Comparison of ENCODE assay signal across 8 cellular contexts in genomic region chr7:72827839-72828591, GRCh38. TPM values are rescaled to one million over a fixed set of nuclear protein-coding genes. Genes with fewer than 3 reads are reported as not detected.
A peak's percentile ranks its signal among the peaks of the same experiment; 100 is the strongest.
DNase-seq lines count a peak whose midpoint lies in the region; ATAC-seq and TF ChIP-seq lines count a peak whose summit lies in the region.
"Not testable (repeated sequence)": the region's sequence is repeated elsewhere in the genome, so short reads cannot be mapped to it uniquely, and the experiment has no call there.

Gene TYW1B (minus strand): TSS chr7:72828200. CDS start chr7:72828075, 125 bp downstream.

- TF ChIP-seq POLR2A in GM10847 (IDR thresholded peaks at IDR 0.05; ENCODE audit: extremely low read depth, insufficient read length): peak; percentile 90

- H3K27ac Mint-ChIP-seq in activated naive CD8-positive, alpha-beta T cell treated with anti-CD3 and anti-CD28 coated beads for 36 hours: peak within 1 kb of the TSS; percentile 94

- H3K36me3 Mint-ChIP-seq in activated naive CD8-positive, alpha-beta T cell treated with anti-CD3 and anti-CD28 coated beads for 36 hours: peaks cover 17% of the 10 kb centered on the region

- ATAC-seq in HG02642 (IDR thresholded peaks at IDR 0.05; ENCODE audit: poor library complexity, unreplicated experiment): peak; percentile 93

- not testable (repeated sequence) for H3K27me3 Mint-ChIP-seq in activated naive CD8-positive, alpha-beta T cell treated with anti-CD3 and anti-CD28 coated beads for 36 hours

- peak within 1 kb of the TSS; percentile 94 for H3K4me3 Mint-ChIP-seq in activated naive CD8-positive, alpha-beta T cell treated with anti-CD3 and anti-CD28 coated beads for 36 hours

- H3K4me1 Mint-ChIP-seq in activated naive CD8-positive, alpha-beta T cell treated with anti-CD3 and anti-CD28 coated beads for 36 hours: peaks cover 34% of the 10 kb centered on the region

- peak within 1 kb of the TSS; percentile 65 for H3K27ac ChIP-seq in temporal lobe (ENCODE audit: low read depth, low read length)

- peak; percentile 96 for DNase-seq in NCI-H1105 (lab: John Stamatoyannopoulos, UW)
- peak; percentile 100 for DNase-seq in SKM-1 (lab: John Stamatoyannopoulos, UW; ENCODE audit: unreplicated experiment)
- peak; percentile 97 for DNase-seq in activated naive CD8-positive, alpha-beta T cell treated with anti-CD3 and anti-CD28 coated beads for 36 hours
- peak; percentile 98 for DNase-seq in glomerular visceral epithelial cell (ENCODE audit: extremely low spot score)
- DNase-seq in occipital lobe (lab: John Stamatoyannopoulos, UW): peak; percentile 98

- not testable (repeated sequence) for H3K9me3 Mint-ChIP-seq in activated naive CD8-positive, alpha-beta T cell treated with anti-CD3 and anti-CD28 coated beads for 36 hours

RNA-seq across cellular contexts. Expression of gene TYW1B, which starts in this region (rescaled TPM):
- 1 to 10 TPM; 3.7 to 3.8 TPM for total RNA-seq in activated naive CD8-positive, alpha-beta T cell treated with anti-CD3 and anti-CD28 coated beads for 36 hours
- 1.9 TPM for total RNA-seq in occipital lobe
- total RNA-seq in temporal lobe: 2.7 TPM

Comparison
In these comparisons a context has a peak if more than half of its experiments do, and no peak if none do; other contexts are left out.
1. Peak in every context shown above with its lines: DNase-seq, ATAC-seq and H3K27ac ChIP-seq.